In the genomic region with DNA sequence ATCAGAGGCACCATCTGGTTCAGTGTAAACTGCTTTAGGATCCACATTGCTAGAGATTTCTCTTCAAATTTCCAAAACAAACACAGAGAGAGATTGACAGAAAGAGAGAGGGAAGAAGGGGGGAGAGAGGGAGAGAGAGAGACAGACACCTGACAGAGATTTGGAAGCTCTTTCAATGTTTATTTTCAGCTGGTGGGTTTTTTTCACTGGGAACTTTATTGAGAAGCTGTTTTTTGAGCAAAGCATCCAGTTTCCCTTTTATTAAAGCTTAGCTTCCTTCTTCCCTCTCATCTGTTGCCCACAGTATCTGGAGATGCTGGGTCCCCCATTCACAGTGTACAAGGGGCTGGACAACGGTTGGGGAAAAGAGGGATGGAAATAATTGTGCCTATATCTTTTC, we compare ENCODE assay signal across 22 cellular contexts.
DNase-seq lines count a peak whose midpoint lies in the region; ATAC-seq, FAIRE-seq and TF ChIP-seq lines count a peak whose summit lies in the region.
"Had no signal": no experiment of that assay in that cellular context is flagged by ENCODE, and none has a peak within 500 bp of the region (broad histone marks: within the 10 kb centered on the region; RNA-seq: fewer than 3 reads in every experiment).

No MANE protein-coding gene starts in this region.

- H3K4me1 ChIP-seq in cardiac muscle cell (ENCODE audit: low read depth) (peaks cover 27% of the 10 kb centered on the region), GM12878 (ENCODE audit: control insufficient read depth, insufficient read depth, low read length) (peaks cover 5% of the 10 kb centered on the region; the same call in 1 of the 2 replicates), keratinocyte (ENCODE audit: control insufficient read depth, extremely low read depth, insufficient read depth, low read length) (peaks cover 19% of the 10 kb centered on the region), suprapubic skin (no peaks in the 10 kb centered on the region)

- no peaks in the 10 kb centered on the region for H4K20me1 ChIP-seq in GM12878 (ENCODE audit: control insufficient read depth, insufficient read depth)
- H4K20me1 ChIP-seq in keratinocyte (ENCODE audit: control insufficient read depth, extremely low read depth, insufficient read depth, low read length): no peaks in the 10 kb centered on the region

- no peaks in the 10 kb centered on the region for H3K27me3 Mint-ChIP-seq in WTC11 (ENCODE audit: low read depth)
- H3K27me3 Mint-ChIP-seq: CD4-positive, alpha-beta memory T cell had no signal

- H2AFZ ChIP-seq in GM12878 (ENCODE audit: control insufficient read depth, low read depth, low read length) (no peak overlapping the region), keratinocyte (ENCODE audit: control insufficient read depth, low read length) (peak overlapping the region; percentile 67)

- TF ChIP-seq EP300 in GM12878 (IDR thresholded peaks at IDR 0.05; ENCODE audit: borderline replicate concordance in 1 of 2, control insufficient read depth in 1 of 2, low read depth in 2 of 2, low read length in 2 of 2) (no peak), suprapubic skin (IDR thresholded peaks at IDR 0.05) (no peak)

- H3K27ac Mint-ChIP-seq in WTC11: no peak overlapping the region

- peaks cover 6% of the 10 kb centered on the region for H3K9me3 Mint-ChIP-seq in WTC11
- H3K9me3 Mint-ChIP-seq: CD4-positive, alpha-beta memory T cell had no signal

- FAIRE-seq in GM12878 (lab: Jason Lieb, UNC): no peak
- FAIRE-seq in keratinocyte (lab: Jason Lieb, UNC): no peak
- FAIRE-seq: GM12892 had no signal

- H3K9me3 ChIP-seq in cardiac muscle cell (ENCODE audit: low read depth): no peaks in the 10 kb centered on the region
- peaks cover 2% of the 10 kb centered on the region; the same call in 2 of the 3 replicates for H3K9me3 ChIP-seq in GM12878 (replicated peaks; ENCODE audit: control insufficient read depth, insufficient read depth, low read length)
- H3K9me3 ChIP-seq in keratinocyte (ENCODE audit: control insufficient read depth, low read depth, low read length): no peaks in the 10 kb centered on the region
- no peaks in the 10 kb centered on the region for H3K9me3 ChIP-seq in suprapubic skin

- no peaks in the 10 kb centered on the region for H3K9me1 ChIP-seq in keratinocyte (ENCODE audit: control insufficient read depth, extremely low read depth, insufficient read depth, low read length)

- intact Hi-C loops in Right ventricle myocardium superior (cut with DNase I): no loop called here
- intact Hi-C loops in GM12878 (cut with micrococcal nuclease; ENCODE audit: unreplicated experiment): loop anchor here (5.0 kb wide), 1 partner anchor 42 kb away; no protein-coding TSS in a partner anchor

- peaks cover 27% of the 10 kb centered on the region for H3K4me1 Mint-ChIP-seq in WTC11

- RAD21 ChIA-PET in GM12878 (lab: Charles Lee; ENCODE audit: unreplicated experiment): interaction anchor here (1.0 to 9.2 kb wide), 7 partner anchors 13 to 215 kb away, joined by 4 to 78 read pairs (median 8); a partner anchor contains a TSS

- H3K79me2 ChIP-seq in GM12878 (ENCODE audit: control insufficient read depth, insufficient read depth, low read length) (no peaks in the 10 kb centered on the region; the same call in 1 of the 2 replicates), keratinocyte (ENCODE audit: control insufficient read depth, insufficient read depth, low read length) (no peaks in the 10 kb centered on the region)

- TF ChIP-seq RAD21 in GM12878 (IDR thresholded peaks at IDR 0.05; ENCODE audit: insufficient read depth, low read depth, low read length): no peak

- H3K4me2 ChIP-seq in GM12878 (ENCODE audit: control insufficient read depth, insufficient read depth): no peak overlapping the region
- peak overlapping the region; percentile 51 for H3K4me2 ChIP-seq in keratinocyte (ENCODE audit: control insufficient read depth, extremely low read depth, insufficient read depth, low read depth, low read length)
- H3K4me2 ChIP-seq: BLaER1 treated with 17β-estradiol and CSF1 and Interleukin-3, amounts not matched to agents 10 nM and 100 nM; KMS-11 had no signal

- H3K36me3 Mint-ChIP-seq in WTC11: no peaks in the 10 kb centered on the region

- WGBS in GM12878 (ENCODE audit: insufficient coverage, insufficient replicate concordance, low lambda C conversion rate, missing lambda C conversion rate): 100% methylated on average over 1 of the region's 1 CpG
- WGBS in suprapubic skin: 72% methylated on average over 1 of the region's 1 CpG

- TF ChIP-seq CTCF in cardiac muscle cell (IDR thresholded peaks at IDR 0.05; ENCODE audit: low read depth, low read length) (no peak), GM12878 (IDR thresholded peaks at IDR 0.05 in 2 of 3, conservative IDR thresholded peaks at IDR 0.05 in 1 of 3; ENCODE audit: control insufficient read depth in 2 of 3, extremely low read depth in 1 of 3, insufficient read depth in 1 of 3, low read depth in 3 of 3, low read length in 3 of 3) (no peak), keratinocyte (optimal IDR thresholded peaks at IDR 0.05 in 1 of 3, IDR thresholded peaks at IDR 0.05 in 1 of 3, conservative IDR thresholded peaks at IDR 0.05 in 1 of 3; ENCODE audit: extremely low read depth in 1 of 3, insufficient read depth in 2 of 3, low read length in 3 of 3) (no peak), WTC11 (IDR thresholded peaks at IDR 0.05) (no peak), suprapubic skin (IDR thresholded peaks at IDR 0.05) (no peak)

- H3K4me3 Mint-ChIP-seq in WTC11: no peak overlapping the region
- H3K4me3 Mint-ChIP-seq: CD4-positive, alpha-beta memory T cell had no signal

- H3K27me3 ChIP-seq in cardiac muscle cell (no peaks in the 10 kb centered on the region), GM12878 (replicated peaks in 1 of 2; ENCODE audit: control insufficient read depth in 2 of 2, insufficient read depth in 2 of 2, low read length in 1 of 2) (no peaks in the 10 kb centered on the region), keratinocyte (ENCODE audit: control insufficient read depth, extremely low read depth, insufficient read depth, low read length) (no peaks in the 10 kb centered on the region), suprapubic skin (peaks cover 3% of the 10 kb centered on the region)
- H3K27me3 ChIP-seq: BLaER1 treated with 17β-estradiol and CSF1 and Interleukin-3, amounts not matched to agents 10 nM and 100 nM had no signal

- in situ Hi-C loops in GM12878 (cut with MboI): no loop called here

- POLR2A ChIA-PET in GM12878 (lab: Charles Lee) (interaction anchor here (0.6 to 2.9 kb wide), 4 partner anchors 13 to 40 kb away, joined by 3 to 12 read pairs (median 4); no protein-coding TSS in a partner anchor), WTC11 (lab: Charles Lee) (no interaction called here)

- H3K9ac ChIP-seq in GM12878 (ENCODE audit: control insufficient read depth, insufficient read depth, low read length): no peak overlapping the region
- no peak overlapping the region for H3K9ac ChIP-seq in keratinocyte (ENCODE audit: control insufficient read depth, extremely low read depth, insufficient read depth, low read length)
- H3K9ac ChIP-seq: BLaER1 treated with 17β-estradiol and CSF1 and Interleukin-3, amounts not matched to agents 10 nM and 100 nM; KMS-11 had no signal

- no TSS peak for BruUV-seq in GM12878 (replicated peaks; lab: Mats Ljungman, UMichigan)

- SMC1A ChIA-PET in GM12878 (lab: Charles Lee; ENCODE audit: uncharacterized antibody, unreplicated experiment): interaction anchor here (1.2 to 12.8 kb wide), 7 partner anchors 14 to 63 kb away, joined by 3 to 202 read pairs (median 7); no protein-coding TSS in a partner anchor

- no peak overlapping the region for H3K4me3 ChIP-seq in cardiac muscle cell
- H3K4me3 ChIP-seq in GM12878: no peak overlapping the region
- no peak overlapping the region for H3K4me3 ChIP-seq in keratinocyte (ENCODE audit: control insufficient read depth in 2 of 3, extremely low read depth in 1 of 3, insufficient read depth in 2 of 3, low read depth in 1 of 3, low read length in 3 of 3)
- H3K4me3 ChIP-seq in suprapubic skin: no peak overlapping the region
- H3K4me3 ChIP-seq: BLaER1 treated with 17β-estradiol and CSF1 and Interleukin-3, amounts not matched to agents 10 nM and 100 nM had no signal

- DNase-seq in cardiac muscle cell (ENCODE audit: low read depth in 1 of 2, low spot score in 1 of 2): no peak
- DNase-seq in Right ventricle myocardium superior: no peak
- no peak for DNase-seq in GM12878 (ENCODE audit: low read depth, low spot score)
- DNase-seq in keratinocyte (ENCODE audit: low read depth, low spot score): no peak
- DNase-seq in WTC11 (ENCODE audit: low spot score): no peak
- DNase-seq in suprapubic skin (ENCODE audit: low spot score in 2 of 2): no peak
- no peak for DNase-seq in stimulated activated CD4-positive, alpha-beta T cell treated with anti-CD3 and anti-CD28 coated beads, Interleukin-1b, Interleukin-23, amount 100 ng/mL, for 48 hours
- DNase-seq: ACHN; CD4-positive, alpha-beta memory T cell; DMS153; GOT3; NCI-H1105; NCI-H146; NCI-H2029; NCI-H2227 treated with DMSO at 0.1 percent for 48 hours; NCI-H510A; SIG-M5 had no signal

- H3K36me3 ChIP-seq in cardiac muscle cell (no peaks in the 10 kb centered on the region), GM12878 (ENCODE audit: control insufficient read depth in 2 of 2, insufficient read depth in 2 of 2, low read length in 1 of 2) (peaks cover 15 to 44% of the 10 kb centered on the region in 2 experiments), keratinocyte (ENCODE audit: control insufficient read depth in 2 of 2, extremely low read depth in 1 of 2, insufficient read depth in 2 of 2, low read length in 2 of 2) (no peaks in the 10 kb centered on the region), suprapubic skin (no peaks in the 10 kb centered on the region)

- peak overlapping the region; percentile 70 for H3K27ac ChIP-seq in cardiac muscle cell
- no peak overlapping the region for H3K27ac ChIP-seq in GM12878 (ENCODE audit: control insufficient read depth, insufficient read depth)
- no peak overlapping the region for H3K27ac ChIP-seq in keratinocyte (ENCODE audit: control insufficient read depth, insufficient read depth, low read length)
- no peak overlapping the region for H3K27ac ChIP-seq in suprapubic skin
- H3K27ac ChIP-seq: BLaER1 treated with 17β-estradiol and CSF1 and Interleukin-3, amounts not matched to agents 10 nM and 100 nM; KMS-11; RWPE1 had no signal

- dilution Hi-C loops in keratinocyte (cut with MboI; ENCODE audit: extremely low pct_ligation_motif_present, low sequenced_read_pairs): no loop called here

- TF ChIP-seq POLR2A in GM12878 (IDR thresholded peaks at IDR 0.05; ENCODE audit: low read depth, low read length): no peak
- no peak for TF ChIP-seq POLR2A in suprapubic skin (IDR thresholded peaks at IDR 0.05)

- ATAC-seq in Right ventricle myocardium superior (ENCODE audit: poor library complexity): no peak
- ATAC-seq in GM12878: no peak
- ATAC-seq in WTC11: no peak
- ATAC-seq: HCT116 had no signal

- CTCF ChIA-PET in GM12878 (lab: Yijun Ruan, JAX) (interaction anchor here (1.5 to 4.9 kb wide), 3 partner anchors 14 to 215 kb away, joined by 3 to 27 read pairs (median 6); a partner anchor contains a TSS), WTC11 (lab: Charles Lee) (no interaction called here)

TF ChIP-seq in GM12878, 131 proteins besides CTCF, POLR2A, EP300 and RAD21 (continues in another document):
- no peak for TF ChIP-seq NFXL1 (IDR thresholded peaks at IDR 0.05; ENCODE audit: borderline replicate concordance)

TF ChIP-seq in WTC11, 78 proteins besides CTCF, POLR2A, EP300 and RAD21 (continues in another document):
- no peak for TF ChIP-seq TEAD1 (CRISPR knock-in tag; IDR thresholded peaks at IDR 0.05)
- TF ChIP-seq ESRRA (CRISPR knock-in tag; IDR thresholded peaks at IDR 0.05; ENCODE audit: borderline replicate concordance): no peak
